In genomic region chr7:117385340-117386124, GRCh38 we compare ENCODE assay signal across 9 cellular contexts. TPM values are rescaled to one million over a fixed set of nuclear protein-coding genes. Genes with fewer than 3 reads are reported as not detected.
DNase-seq lines count a peak whose midpoint lies in the region; ATAC-seq and TF ChIP-seq lines count a peak whose summit lies in the region.
"Had no signal": no experiment of that assay in that cellular context is flagged by ENCODE, and none has a peak within 500 bp of the region (broad histone marks: within the 10 kb centered on the region; RNA-seq: fewer than 3 reads in every experiment).

No MANE protein-coding gene starts in this region.

- peaks cover 6% of the 10 kb centered on the region for H3K9me3 Mint-ChIP-seq in Calu3 (ENCODE audit: low read depth, unreplicated experiment)
- peaks cover 22% of the 10 kb centered on the region for H3K9me3 Mint-ChIP-seq in activated T-cell treated with anti-CD3 and anti-CD28 coated beads, Interleukin-2, amount 50 U/mL, for 4 hours
- H3K9me3 Mint-ChIP-seq in stimulated activated effector memory CD8-positive, alpha-beta T cell treated with anti-CD3 and anti-CD28 coated beads, Interleukin-12 subunit alpha, Interleukin-12 subunit beta, amount 100 ng/mL, for 72 hours = peaks cover 17% of the 10 kb centered on the region

- H3K4me3 ChIP-seq in ascending aorta = no peak overlapping the region

- peak; percentile 72 for ATAC-seq in GM19035 (IDR thresholded peaks at IDR 0.05; ENCODE audit: unreplicated experiment)
- no peak for ATAC-seq in activated T-cell treated with anti-CD3 and anti-CD28 coated beads, Interleukin-2, amount 50 U/mL, for 4 hours
- no peak for ATAC-seq in stimulated activated effector memory CD8-positive, alpha-beta T cell treated with anti-CD3 and anti-CD28 coated beads, Interleukin-12 subunit alpha, Interleukin-12 subunit beta, amount 100 ng/mL, for 72 hours

- H3K4me1 ChIP-seq in ascending aorta = no peaks in the 10 kb centered on the region

- DNase-seq in Ammon's horn (ENCODE audit: low spot score) = peak; percentile 47
- peak; percentile 21 for DNase-seq in KBM-7
- DNase-seq in ascending aorta (ENCODE audit: low spot score in 2 of 2) = no peak
- peak; percentile 18 for DNase-seq in midbrain (lab: John Stamatoyannopoulos, UW)
- no peak for DNase-seq in Calu3
- DNase-seq in activated T-cell treated with anti-CD3 and anti-CD28 coated beads, Interleukin-2, amount 50 U/mL, for 4 hours = no peak
- DNase-seq in stimulated activated effector memory CD8-positive, alpha-beta T cell treated with anti-CD3 and anti-CD28 coated beads, Interleukin-12 subunit alpha, Interleukin-12 subunit beta, amount 100 ng/mL, for 72 hours (ENCODE audit: low spot score in 2 of 2) = no peak

- peak in 2 of 3 experiments; percentile 20 to 52 for TF ChIP-seq CTCF in ascending aorta (IDR thresholded peaks at IDR 0.05)
- TF ChIP-seq CTCF in Calu3 (IDR thresholded peaks at IDR 0.05; ENCODE audit: unreplicated experiment) = no peak

- H3K27me3 ChIP-seq in ascending aorta = no peaks in the 10 kb centered on the region

- no peak overlapping the region for H3K27ac ChIP-seq in ascending aorta

- BruUV-seq in Calu3 (replicated peaks; lab: Mats Ljungman, UMichigan) = no TSS peak

- H3K27ac Mint-ChIP-seq in Calu3 (ENCODE audit: unreplicated experiment) = no peak overlapping the region
- H3K27ac Mint-ChIP-seq in stimulated activated effector memory CD8-positive, alpha-beta T cell treated with anti-CD3 and anti-CD28 coated beads, Interleukin-12 subunit alpha, Interleukin-12 subunit beta, amount 100 ng/mL, for 72 hours = no peak overlapping the region

- no peak overlapping the region for H3K4me3 Mint-ChIP-seq in Calu3 (ENCODE audit: low read depth, unreplicated experiment)
- no peak overlapping the region for H3K4me3 Mint-ChIP-seq in activated T-cell treated with anti-CD3 and anti-CD28 coated beads, Interleukin-2, amount 50 U/mL, for 4 hours
- no peak overlapping the region for H3K4me3 Mint-ChIP-seq in stimulated activated effector memory CD8-positive, alpha-beta T cell treated with anti-CD3 and anti-CD28 coated beads, Interleukin-12 subunit alpha, Interleukin-12 subunit beta, amount 100 ng/mL, for 72 hours

- peaks cover 0 to 8% of the 10 kb centered on the region in 2 donors for H3K9me3 ChIP-seq in ascending aorta

- intact Hi-C loops in ascending aorta (cut with DNase I) (loop anchor here (2.0 to 10.0 kb wide), 2 partner anchors 173 to 451 kb away; no protein-coding TSS in a partner anchor), Calu3 (cut with micrococcal nuclease; ENCODE audit: unreplicated experiment) (loop anchor here (1.0 to 5.0 kb wide), 4 partner anchors 73 to 1213 kb away; no protein-coding TSS in a partner anchor)

- no peaks in the 10 kb centered on the region for H3K27me3 Mint-ChIP-seq in Calu3 (ENCODE audit: unreplicated experiment)
- no peaks in the 10 kb centered on the region for H3K27me3 Mint-ChIP-seq in activated T-cell treated with anti-CD3 and anti-CD28 coated beads, Interleukin-2, amount 50 U/mL, for 4 hours (ENCODE audit: low read depth)

- no peaks in the 10 kb centered on the region for H3K4me1 Mint-ChIP-seq in Calu3 (ENCODE audit: low read depth, unreplicated experiment)
- H3K4me1 Mint-ChIP-seq in activated T-cell treated with anti-CD3 and anti-CD28 coated beads, Interleukin-2, amount 50 U/mL, for 4 hours (ENCODE audit: low read depth) = no peaks in the 10 kb centered on the region
- no peaks in the 10 kb centered on the region for H3K4me1 Mint-ChIP-seq in stimulated activated effector memory CD8-positive, alpha-beta T cell treated with anti-CD3 and anti-CD28 coated beads, Interleukin-12 subunit alpha, Interleukin-12 subunit beta, amount 100 ng/mL, for 72 hours

- H3K36me3 Mint-ChIP-seq in Calu3 (ENCODE audit: insufficient read depth, unreplicated experiment) = no peaks in the 10 kb centered on the region
- no peaks in the 10 kb centered on the region for H3K36me3 Mint-ChIP-seq in activated T-cell treated with anti-CD3 and anti-CD28 coated beads, Interleukin-2, amount 50 U/mL, for 4 hours (ENCODE audit: insufficient read depth)
- H3K36me3 Mint-ChIP-seq in stimulated activated effector memory CD8-positive, alpha-beta T cell treated with anti-CD3 and anti-CD28 coated beads, Interleukin-12 subunit alpha, Interleukin-12 subunit beta, amount 100 ng/mL, for 72 hours = no peaks in the 10 kb centered on the region

- no peaks in the 10 kb centered on the region for H3K36me3 ChIP-seq in ascending aorta

- in situ Hi-C loops in KBM-7 (cut with MboI; ENCODE audit: low pct_unique_long_range_greater_than_20kb, low sequenced_read_pairs) = no loop called here

- CTCF ChIA-PET in Calu3 (lab: Charles Lee) = no interaction called here

RNA-seq across cellular contexts. Expression of gene ASZ1, which starts 41.8 kb away (rescaled TPM):
- total RNA-seq in ascending aorta = not detected
- not detected in 2 replicates for total RNA-seq in Calu3 (2022)
- total RNA-seq in activated T-cell treated with anti-CD3 and anti-CD28 coated beads, Interleukin-2, amount 50 U/mL, for 4 hours = not detected
- total RNA-seq: urinary bladder had no signal

Comparison
In these comparisons a context has a peak if more than half of its experiments do, and no peak if none do; other contexts are left out.
1. DNase-seq: peak in Ammon's horn (single experiment), KBM-7 (single experiment) and midbrain (single experiment); none in ascending aorta (0 of 2), Calu3 (single experiment), activated T-cell treated with anti-CD3 and anti-CD28 coated beads, Interleukin-2, amount 50 U/mL, for 4 hours (single experiment) and stimulated activated effector memory CD8-positive, alpha-beta T cell treated with anti-CD3 and anti-CD28 coated beads, Interleukin-12 subunit alpha, Interleukin-12 subunit beta, amount 100 ng/mL, for 72 hours (0 of 2).